In the genomic region with DNA sequence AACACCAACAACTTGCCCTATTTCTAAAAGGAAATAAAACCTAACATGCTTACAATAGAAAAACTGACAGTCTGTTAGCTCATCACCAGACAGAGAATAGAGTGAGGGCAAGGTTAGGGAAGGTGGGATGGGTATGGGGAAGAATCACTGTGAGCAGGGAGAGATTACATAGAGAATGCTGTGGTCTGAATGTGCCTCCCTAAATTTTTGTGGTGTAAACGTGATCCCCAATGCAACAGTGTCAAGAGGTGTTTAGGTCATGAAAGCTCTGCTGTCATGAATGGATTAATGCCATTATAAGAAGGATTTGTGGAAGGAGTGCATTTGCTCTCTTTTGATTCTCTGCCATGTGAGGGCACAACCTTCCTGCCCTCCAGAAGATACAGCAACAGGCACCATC, we compare ENCODE assay signal across 27 cellular contexts.
DNase-seq lines count a peak whose midpoint lies in the region; ATAC-seq and TF ChIP-seq lines count a peak whose summit lies in the region.
"Had no signal": no experiment of that assay in that cellular context is flagged by ENCODE, and none has a peak within 500 bp of the region (broad histone marks: within the 10 kb centered on the region; RNA-seq: fewer than 3 reads in every experiment).

No MANE protein-coding gene starts in this region.

- no peak overlapping the region for H2AFZ ChIP-seq in mesenchymal stem cell (ENCODE audit: low read depth, low read length)

- DNase-seq in heart left ventricle = no peak
- no peak for DNase-seq in left cardiac atrium
- no peak for DNase-seq in mesenchymal stem cell
- DNase-seq in tibial artery = no peak
- DNase-seq in ovary = no peak
- DNase-seq in stimulated activated naive CD8-positive, alpha-beta T cell treated with anti-CD3 and anti-CD28 coated beads, Interleukin-15, amount 100 ng/mL, for 72 hours = no peak
- no peak for DNase-seq in NCI-H2081 (lab: John Stamatoyannopoulos, UW)
- DNase-seq: activated CD4-positive, alpha-beta T cell treated with anti-CD3 and anti-CD28 coated beads for 1 hour; activated CD8-positive, alpha-beta memory T cell treated with anti-CD3 and anti-CD28 coated beads for 24 hours; activated gamma-delta T cell treated with Interleukin-2 at 50 U/mL for 16 hours; activated naive CD8-positive, alpha-beta T cell treated with anti-CD3 and anti-CD28 coated beads, Interleukin-2, amount 50 U/mL, for 24 hours; activated T-cell treated with anti-CD3 and anti-CD28 coated beads, Interleukin-2, amount 50 U/mL, for 24 hours; CD8-positive, alpha-beta memory T cell; dermis blood vessel endothelial cell; DMS153; GF-D8; naive B cell; NCI-H1694; NCI-H524 treated with DMSO at 0.1 percent for 48 hours; Peyer's patch; stimulated activated CD8-positive, alpha-beta memory T cell treated with anti-CD3 and anti-CD28 coated beads, Interleukin-4, amount 100 ng/mL, for 48 hours; T-helper 17 cell; uterus had no signal

- peak overlapping the region in 1 of 2 experiments; percentile 63 for H2BK12ac ChIP-seq in mesenchymal stem cell (ENCODE audit: low read length in 2 of 2)

- no peak overlapping the region for H4K91ac ChIP-seq in mesenchymal stem cell (ENCODE audit: low read length)

- H3K4me3 Mint-ChIP-seq in brain = no peak overlapping the region
- no peak overlapping the region for H3K4me3 Mint-ChIP-seq in stimulated activated naive CD8-positive, alpha-beta T cell treated with anti-CD3 and anti-CD28 coated beads, Interleukin-15, amount 100 ng/mL, for 72 hours
- H3K4me3 Mint-ChIP-seq: activated naive CD8-positive, alpha-beta T cell treated with anti-CD3 and anti-CD28 coated beads, Interleukin-2, amount 50 U/mL, for 24 hours; activated T-cell treated with anti-CD3 and anti-CD28 coated beads, Interleukin-2, amount 50 U/mL, for 24 hours; B cell; naive B cell; T-helper 17 cell had no signal

- TF ChIP-seq CTCF in heart left ventricle (IDR thresholded peaks at IDR 0.05) (no peak), brain (conservative IDR thresholded peaks at IDR 0.05) (no peak), tibial artery (IDR thresholded peaks at IDR 0.05) (no peak), ovary (IDR thresholded peaks at IDR 0.05) (no peak)

- H3K9me3 ChIP-seq in heart left ventricle = no peaks in the 10 kb centered on the region
- H3K9me3 ChIP-seq in mesenchymal stem cell (ENCODE audit: control insufficient read depth, low read length) = no peaks in the 10 kb centered on the region
- no peaks in the 10 kb centered on the region for H3K9me3 ChIP-seq in tibial artery
- H3K9me3 ChIP-seq in ovary = no peaks in the 10 kb centered on the region
- H3K9me3 ChIP-seq: Peyer's patch, SJSA1, uterus had no signal

- H3K27ac ChIP-seq in heart left ventricle (peak overlapping the region in 7 of 12 donors; percentile 34 to 87 (median 79)), mesenchymal stem cell (ENCODE audit: low read length, poor library complexity, severe bottlenecking) (no peak overlapping the region), tibial artery (peak overlapping the region; percentile 70 to 77), ovary (no peak overlapping the region)
- H3K27ac ChIP-seq: SJSA1, uterus had no signal

- H3K4me3 ChIP-seq in heart left ventricle (no peak overlapping the region), mesenchymal stem cell (ENCODE audit: insufficient read depth in 1 of 2, low read depth in 1 of 2, low read length in 2 of 2) (no peak overlapping the region), tibial artery (no peak overlapping the region), ovary (no peak overlapping the region)
- H3K4me3 ChIP-seq: K562, Peyer's patch, SJSA1, uterus had no signal

- no peaks in the 10 kb centered on the region for H3K27me3 ChIP-seq in heart left ventricle
- no peaks in the 10 kb centered on the region for H3K27me3 ChIP-seq in mesenchymal stem cell (ENCODE audit: control insufficient read depth in 1 of 2, insufficient read depth in 1 of 2, low read length in 2 of 2)
- H3K27me3 ChIP-seq in tibial artery = no peaks in the 10 kb centered on the region
- H3K27me3 ChIP-seq in ovary = no peaks in the 10 kb centered on the region
- H3K27me3 ChIP-seq: Peyer's patch, SJSA1, uterus had no signal

- peak overlapping the region in 1 of 2 experiments; percentile 7 for H3K18ac ChIP-seq in mesenchymal stem cell (ENCODE audit: low read depth in 1 of 2, low read length in 2 of 2)

- peaks cover 29% of the 10 kb centered on the region for H3K36me3 Mint-ChIP-seq in brain
- H3K36me3 Mint-ChIP-seq: CD8-positive, alpha-beta memory T cell; naive B cell had no signal

- H3K14ac ChIP-seq in mesenchymal stem cell (ENCODE audit: low read length in 2 of 2) = no peak overlapping the region

- peaks cover 0 to 30% (median 10%) of the 10 kb centered on the region in 12 donors for H3K4me1 ChIP-seq in heart left ventricle
- H3K4me1 ChIP-seq in mesenchymal stem cell (ENCODE audit: control insufficient read depth, insufficient read depth, low read depth, low read length) = peaks cover 13% of the 10 kb centered on the region
- peaks cover 0 to 34% (median 17%) of the 10 kb centered on the region in 4 donors for H3K4me1 ChIP-seq in tibial artery
- H3K4me1 ChIP-seq in ovary (ENCODE audit: insufficient read depth) = peaks cover 9% of the 10 kb centered on the region
- H3K4me1 ChIP-seq: uterus had no signal

- H3K36me3 ChIP-seq in heart left ventricle (peaks cover 0 to 7% (median 0%) of the 10 kb centered on the region in 9 donors), mesenchymal stem cell (ENCODE audit: control insufficient read depth in 1 of 2, insufficient read depth in 2 of 2, low read depth in 1 of 2, low read length in 2 of 2) (peaks cover 0 to 12% of the 10 kb centered on the region in 2 experiments), tibial artery (no peaks in the 10 kb centered on the region), ovary (no peaks in the 10 kb centered on the region)
- H3K36me3 ChIP-seq: Peyer's patch, SJSA1, uterus had no signal

- TF ChIP-seq EP300 in ovary (IDR thresholded peaks at IDR 0.05) = no peak

- H3K9me3 Mint-ChIP-seq in brain = peaks cover 3 to 17% (median 5%) of the 10 kb centered on the region in 5 experiments
- H3K9me3 Mint-ChIP-seq in stimulated activated naive CD8-positive, alpha-beta T cell treated with anti-CD3 and anti-CD28 coated beads, Interleukin-15, amount 100 ng/mL, for 72 hours = peaks cover 3 to 10% of the 10 kb centered on the region in 2 donors

- H3K4ac ChIP-seq in mesenchymal stem cell (ENCODE audit: low read depth in 1 of 2, low read length in 2 of 2) = peak overlapping the region in 1 of 2 experiments; percentile 42

- no peaks in the 10 kb centered on the region for H3K27me3 Mint-ChIP-seq in brain
- H3K27me3 Mint-ChIP-seq in stimulated activated naive CD8-positive, alpha-beta T cell treated with anti-CD3 and anti-CD28 coated beads, Interleukin-15, amount 100 ng/mL, for 72 hours = peaks cover 18% of the 10 kb centered on the region

- H3K79me1 ChIP-seq in mesenchymal stem cell (replicated peaks; ENCODE audit: low read length, poor library complexity, severe bottlenecking) = peaks cover 13% of the 10 kb centered on the region

- H2AK5ac ChIP-seq in mesenchymal stem cell (ENCODE audit: low read length, severe bottlenecking) = no peak overlapping the region

- H2BK5ac ChIP-seq in mesenchymal stem cell (ENCODE audit: low read depth, low read length, poor library complexity, severe bottlenecking) = no peak overlapping the region

- H3K23ac ChIP-seq in mesenchymal stem cell (ENCODE audit: low read length in 2 of 2) = no peak overlapping the region

- H2BK120ac ChIP-seq in mesenchymal stem cell (ENCODE audit: low read depth, low read length) = no peak overlapping the region

- no peak overlapping the region for H4K8ac ChIP-seq in mesenchymal stem cell (ENCODE audit: low read length)

- peaks cover 51% of the 10 kb centered on the region for H3K4me1 Mint-ChIP-seq in brain
- H3K4me1 Mint-ChIP-seq in stimulated activated naive CD8-positive, alpha-beta T cell treated with anti-CD3 and anti-CD28 coated beads, Interleukin-15, amount 100 ng/mL, for 72 hours = no peaks in the 10 kb centered on the region
- H3K4me1 Mint-ChIP-seq: B cell, naive B cell had no signal

- no peak overlapping the region for H2BK15ac ChIP-seq in mesenchymal stem cell (ENCODE audit: low read depth, poor library complexity, severe bottlenecking)

- peak overlapping the region in 3 of 5 experiments; percentile 63 to 92 (median 70) for H3K27ac Mint-ChIP-seq in brain
- peak overlapping the region in 1 of 2 donors; percentile 23 for H3K27ac Mint-ChIP-seq in stimulated activated naive CD8-positive, alpha-beta T cell treated with anti-CD3 and anti-CD28 coated beads, Interleukin-15, amount 100 ng/mL, for 72 hours
- H3K27ac Mint-ChIP-seq: activated naive CD8-positive, alpha-beta T cell treated with anti-CD3 and anti-CD28 coated beads, Interleukin-2, amount 50 U/mL, for 24 hours; activated T-cell treated with anti-CD3 and anti-CD28 coated beads, Interleukin-2, amount 50 U/mL, for 24 hours; B cell; naive B cell; T-helper 17 cell had no signal

- H3K4me2 ChIP-seq in mesenchymal stem cell (ENCODE audit: low read length, poor library complexity, severe bottlenecking) = no peak overlapping the region

- H3K9ac ChIP-seq in mesenchymal stem cell (ENCODE audit: low read length) = peak overlapping the region; percentile 18

- 80 to 95% (median 85%) methylated on average over 1 of the region's 1 CpG for WGBS in heart left ventricle, 4 donors
- 58% methylated on average over 1 of the region's 1 CpG for WGBS in mesenchymal stem cell
- WGBS in ovary, 3 donors = 60 to 73% (median 65%) methylated on average over 1 of the region's 1 CpG

- no peak for ATAC-seq in heart left ventricle
- ATAC-seq in left cardiac atrium = no peak
- ATAC-seq in stimulated activated naive CD8-positive, alpha-beta T cell treated with anti-CD3 and anti-CD28 coated beads, Interleukin-15, amount 100 ng/mL, for 72 hours = no peak
- ATAC-seq: activated naive CD8-positive, alpha-beta T cell treated with anti-CD3 and anti-CD28 coated beads, Interleukin-2, amount 50 U/mL, for 24 hours; T-helper 17 cell had no signal

- TF ChIP-seq POLR2A in heart left ventricle (IDR thresholded peaks at IDR 0.05) (no peak), ovary (IDR thresholded peaks at IDR 0.05) (no peak)

- intact Hi-C loops in heart left ventricle (cut with DNase I) (loop anchor here in 5 of 10 donors (10.0 kb wide), 5 partner anchors 185 to 485 kb away; partner anchors contain the start of genes FHOD3 (in 1 of the 5) and MOCOS (in 1 of the 5)), left cardiac atrium (cut with DNase I) (loop anchor here (10.0 kb wide), 2 partner anchors 205 to 285 kb away; partner anchors contain the start of gene FHOD3 (in 1 of the 2)), tibial artery (cut with DNase I; ENCODE audit: low total_unique reads) (no loop called here), ovary (cut with DNase I) (no loop called here)

Comparison
In these comparisons a context has a peak if more than half of its experiments do, and no peak if none do; other contexts are left out.
1. H3K27ac ChIP-seq: peak in heart left ventricle (7 of 12) and tibial artery (2 of 2); none in mesenchymal stem cell (single experiment) and ovary (0 of 2).
2. intact Hi-C loops: an anchor here in left cardiac atrium (10.0 kb wide); none called in tibial artery and ovary.